17 cellular contexts compared by ENCODE assay signal in genomic region chr4:138572007-138572406, GRCh38.
DNase-seq lines count a peak whose midpoint lies in the region; ATAC-seq, FAIRE-seq and TF ChIP-seq lines count a peak whose summit lies in the region.
"Had no signal": no experiment of that assay in that cellular context is flagged by ENCODE, and none has a peak within 500 bp of the region (broad histone marks: within the 10 kb centered on the region; RNA-seq: fewer than 3 reads in every experiment).

No MANE protein-coding gene starts in this region.

- H3K36me3 ChIP-seq in endothelial cell of umbilical vein (ENCODE audit: control insufficient read depth in 2 of 2, extremely low read depth in 1 of 2, insufficient read depth in 2 of 2, low read length in 2 of 2), result no peaks in the 10 kb centered on the region
- no peaks in the 10 kb centered on the region for H3K36me3 ChIP-seq in prostate gland
- no peaks in the 10 kb centered on the region for H3K36me3 ChIP-seq in testis (ENCODE audit: low read depth, missing control alignments)
- H3K36me3 ChIP-seq: BLaER1 had no signal

- H3K4me3 ChIP-seq in endothelial cell of umbilical vein (replicated peaks in 1 of 3; ENCODE audit: insufficient read depth in 1 of 3, low read depth in 1 of 3, low read length in 3 of 3), result no peak overlapping the region
- no peak overlapping the region for H3K4me3 ChIP-seq in prostate gland
- no peak overlapping the region for H3K4me3 ChIP-seq in testis
- H3K4me3 ChIP-seq: BLaER1 had no signal

- WGBS in prostate gland, result 88% methylated on average over 2 of the region's 2 CpGs
- WGBS in testis, 2 donors, result 76 to 94% methylated on average over 2 of the region's 2 CpGs

- ATAC-seq in HG02763 (IDR thresholded peaks at IDR 0.05; ENCODE audit: unreplicated experiment), result no peak

- no peaks in the 10 kb centered on the region for H4K20me1 ChIP-seq in endothelial cell of umbilical vein (replicated peaks; ENCODE audit: control insufficient read depth, extremely low read depth, insufficient read depth, low read length)
- H4K20me1 ChIP-seq: BLaER1 had no signal

- peaks cover 0 to 2% of the 10 kb centered on the region in 2 experiments for H3K27me3 ChIP-seq in endothelial cell of umbilical vein (ENCODE audit: control insufficient read depth in 2 of 2, insufficient read depth in 2 of 2, low read length in 2 of 2)
- no peaks in the 10 kb centered on the region for H3K27me3 ChIP-seq in prostate gland (replicated peaks; ENCODE audit: insufficient read depth)
- no peaks in the 10 kb centered on the region for H3K27me3 ChIP-seq in testis
- H3K27me3 ChIP-seq: BLaER1 had no signal

- no peaks in the 10 kb centered on the region for H3K9me1 ChIP-seq in endothelial cell of umbilical vein (replicated peaks; ENCODE audit: control insufficient read depth, extremely low read depth, insufficient read depth, low read length)

- H3K4me2 ChIP-seq in endothelial cell of umbilical vein (ENCODE audit: insufficient read depth, low read length), result no peak overlapping the region
- H3K4me2 ChIP-seq: BLaER1, KMS-11 had no signal

- no peak for FAIRE-seq in endothelial cell of umbilical vein (lab: Jason Lieb, UNC)
- FAIRE-seq: GM12892, GM19239 had no signal

- no peak overlapping the region for H2AFZ ChIP-seq in endothelial cell of umbilical vein (ENCODE audit: low read depth, low read length)

- TF ChIP-seq CTCF in endothelial cell of umbilical vein (IDR thresholded peaks at IDR 0.05; ENCODE audit: extremely low read depth in 1 of 2, insufficient read depth in 1 of 2, low read depth in 1 of 2, low read length in 2 of 2), result no peak
- TF ChIP-seq CTCF in prostate gland (IDR thresholded peaks at IDR 0.05), result no peak
- TF ChIP-seq CTCF in testis (IDR thresholded peaks at IDR 0.05), result no peak

- H3K9ac ChIP-seq in endothelial cell of umbilical vein (replicated peaks; ENCODE audit: extremely low read depth, insufficient read depth, low read length), result no peak overlapping the region
- H3K9ac ChIP-seq: BLaER1, KMS-11 had no signal

- no peak overlapping the region for H3K27ac ChIP-seq in endothelial cell of umbilical vein (ENCODE audit: insufficient read depth, low read depth, low read length)
- H3K27ac ChIP-seq in prostate gland, result no peak overlapping the region
- H3K27ac ChIP-seq in testis, result no peak overlapping the region
- H3K27ac ChIP-seq: 22Rv1, BLaER1, HL-60, KMS-11 had no signal

- H3K9me3 ChIP-seq in endothelial cell of umbilical vein (replicated peaks; ENCODE audit: control insufficient read depth, insufficient read depth, low read length) (no peaks in the 10 kb centered on the region), prostate gland (no peaks in the 10 kb centered on the region), testis (no peaks in the 10 kb centered on the region)

- peak; percentile 59 for DNase-seq in DMS53 (lab: John Stamatoyannopoulos, UW)
- DNase-seq in DMS53 treated with DMSO at 0.1 percent for 48 hours (lab: John Stamatoyannopoulos, UW; ENCODE audit: unreplicated experiment), result no peak
- DNase-seq in SW480 (ENCODE audit: low spot score), result peak; percentile 15
- DNase-seq in endothelial cell of umbilical vein (ENCODE audit: low read depth, low spot score), result peak; percentile 9
- DNase-seq in stimulated activated CD4-positive, alpha-beta T cell treated with anti-CD3 and anti-CD28 coated beads, Interleukin-4, amount 100 ng/mL, for 1 hour, result no peak
- DNase-seq in prostate gland (ENCODE audit: low spot score), result no peak
- DNase-seq in testis, result no peak
- DNase-seq: AML-193, DMS79, HCEC 1CT had no signal

- POLR2A ChIA-PET in endothelial cell of umbilical vein (lab: Charles Lee), result no interaction called here

- dilution Hi-C loops in endothelial cell of umbilical vein (cut with MboI; ENCODE audit: extremely low pct_ligation_motif_present, low sequenced_read_pairs), result no loop called here

- no TSS peak for BruUV-seq in endothelial cell of umbilical vein (replicated peaks; lab: Mats Ljungman, UMichigan)

- CTCF ChIA-PET in endothelial cell of umbilical vein (lab: Charles Lee), result no interaction called here

- no peaks in the 10 kb centered on the region for H3K79me2 ChIP-seq in endothelial cell of umbilical vein (ENCODE audit: control insufficient read depth, insufficient read depth, low read length)

- no peaks in the 10 kb centered on the region for H3K4me1 ChIP-seq in endothelial cell of umbilical vein (ENCODE audit: control insufficient read depth, extremely low read depth, insufficient read depth, low read length)
- no peaks in the 10 kb centered on the region for H3K4me1 ChIP-seq in prostate gland (replicated peaks)
- no peaks in the 10 kb centered on the region for H3K4me1 ChIP-seq in testis
- H3K4me1 ChIP-seq: BLaER1 had no signal

- intact Hi-C loops in endothelial cell of umbilical vein (cut with micrococcal nuclease), result no loop called here
- intact Hi-C loops in prostate gland (cut with DNase I), result no loop called here
- intact Hi-C loops in testis (cut with DNase I; ENCODE audit: low total_unique reads), result no loop called here

- TF ChIP-seq POLR2A in endothelial cell of umbilical vein (IDR thresholded peaks at IDR 0.05; ENCODE audit: low read depth, low read length) (no peak), prostate gland (IDR thresholded peaks at IDR 0.05) (no peak), testis (IDR thresholded peaks at IDR 0.05) (no peak)

TF ChIP-seq in endothelial cell of umbilical vein, 7 proteins besides CTCF, POLR2A, EP300 and RAD21:
- TF ChIP-seq MAX (IDR thresholded peaks at IDR 0.05; ENCODE audit: insufficient read depth, insufficient read length) (no peak), MYC (IDR thresholded peaks at IDR 0.05; ENCODE audit: low read depth, low read length) (no peak), POLR2AphosphoS5 (IDR thresholded peaks at IDR 0.05; ENCODE audit: insufficient read depth, low read depth, low read length) (no peak), JUN (IDR thresholded peaks at IDR 0.05; ENCODE audit: borderline replicate concordance, insufficient read depth, insufficient read length, low read depth) (peak; percentile 67), EZH2 (IDR thresholded peaks at IDR 0.05; ENCODE audit: borderline replicate concordance, low read depth, low read length, severe bottlenecking) (no peak), FOS (IDR thresholded peaks at IDR 0.05; ENCODE audit: borderline replicate concordance, insufficient read depth, low read length) (no peak)

Comparison
In these comparisons a context has a peak if more than half of its experiments do, and no peak if none do; other contexts are left out.
1. DNase-seq: peak in DMS53 (single experiment), SW480 (single experiment) and endothelial cell of umbilical vein (single experiment); none in DMS53 treated with DMSO at 0.1 percent for 48 hours (single experiment), stimulated activated CD4-positive, alpha-beta T cell treated with anti-CD3 and anti-CD28 coated beads, Interleukin-4, amount 100 ng/mL, for 1 hour (single experiment), prostate gland (single experiment) and testis (single experiment).